In genomic region chr5:53426517-53426839, GRCh38 we compare ENCODE assay signal across 18 cellular contexts. TPM values are rescaled to one million over a fixed set of nuclear protein-coding genes. Genes with fewer than 3 reads are reported as not detected.
"Had no signal": no experiment of that assay in that cellular context is flagged by ENCODE, and none has a peak within 500 bp of the region (broad histone marks: within the 10 kb centered on the region; RNA-seq: fewer than 3 reads in every experiment).

No MANE protein-coding gene starts in this region.

- H3K4me1 Mint-ChIP-seq: activated CD4-positive, alpha-beta memory T cell treated with anti-CD3 and anti-CD28 coated beads, Interleukin-2, amount 10 ng/mL, durations not matched to agents 7 days and 5 days; activated CD8-positive, alpha-beta memory T cell treated with anti-CD3 and anti-CD28 coated beads, Interleukin-2, amount 10 ng/mL, durations not matched to agents 7 days and 5 days; stimulated activated naive B cell treated with anti-CD40 and anti-IgM and Interleukin-4, amounts not matched to agents 10 μg/mL and 1 μg/mL and 100 μg/mL, for 72 hours had no signal

- H3K36me3 ChIP-seq: gastrocnemius medialis, heart left ventricle, left lung, neutrophil, sigmoid colon, spleen, thoracic aorta had no signal

- H3K27ac Mint-ChIP-seq: activated CD4-positive, alpha-beta memory T cell treated with anti-CD3 and anti-CD28 coated beads, Interleukin-2, amount 10 ng/mL, durations not matched to agents 7 days and 5 days; activated CD8-positive, alpha-beta memory T cell treated with anti-CD3 and anti-CD28 coated beads, Interleukin-2, amount 10 ng/mL, durations not matched to agents 7 days and 5 days; activated naive CD4-positive, alpha-beta T cell treated with anti-CD3 and anti-CD28 coated beads for 36 hours; activated T-cell treated with anti-CD3 and anti-CD28 coated beads, Interleukin-2, amount 50 U/mL, for 24 hours; activated T-helper 2 cell treated with anti-CD3 and anti-CD28 coated beads, Interferon-gamma antibody, Interleukin-2, Interleukin-4, amounts not matched to agents 10 μg/mL and 5 μg/mL and 100 μg/mL, durations not matched to agents 14 hours and 24 hours and 36 hours; stimulated activated naive B cell treated with anti-CD40 and anti-IgM and Interleukin-4, amounts not matched to agents 10 μg/mL and 1 μg/mL and 100 μg/mL, for 72 hours had no signal

- ATAC-seq: activated CD8-positive, alpha-beta memory T cell treated with anti-CD3 and anti-CD28 coated beads, Interleukin-2, amount 10 ng/mL, durations not matched to agents 7 days and 5 days; gastrocnemius medialis; heart left ventricle; left lung; stimulated activated naive B cell treated with anti-CD40 and anti-IgM and Interleukin-4, amounts not matched to agents 10 μg/mL and 1 μg/mL and 100 μg/mL, for 72 hours had no signal

- H3K27ac ChIP-seq: gastrocnemius medialis, heart left ventricle, left lung, neutrophil, sigmoid colon, spleen, thoracic aorta had no signal

- H3K36me3 Mint-ChIP-seq: activated CD8-positive, alpha-beta memory T cell treated with anti-CD3 and anti-CD28 coated beads, Interleukin-2, amount 10 ng/mL, durations not matched to agents 7 days and 5 days; brain; stimulated activated naive B cell treated with anti-CD40 and anti-IgM and Interleukin-4, amounts not matched to agents 10 μg/mL and 1 μg/mL and 100 μg/mL, for 72 hours had no signal

- H3K27me3 ChIP-seq: gastrocnemius medialis, heart left ventricle, left lung, neutrophil, sigmoid colon, spleen had no signal

- H3K4me3 Mint-ChIP-seq: activated CD4-positive, alpha-beta memory T cell treated with anti-CD3 and anti-CD28 coated beads, Interleukin-2, amount 10 ng/mL, durations not matched to agents 7 days and 5 days; activated CD8-positive, alpha-beta memory T cell treated with anti-CD3 and anti-CD28 coated beads, Interleukin-2, amount 10 ng/mL, durations not matched to agents 7 days and 5 days; activated naive CD4-positive, alpha-beta T cell treated with anti-CD3 and anti-CD28 coated beads for 36 hours; activated T-cell treated with anti-CD3 and anti-CD28 coated beads, Interleukin-2, amount 50 U/mL, for 24 hours; stimulated activated naive B cell treated with anti-CD40 and anti-IgM and Interleukin-4, amounts not matched to agents 10 μg/mL and 1 μg/mL and 100 μg/mL, for 72 hours had no signal

- FAIRE-seq: colon, kidney had no signal

- H3K4me1 ChIP-seq: gastrocnemius medialis, left lung, sigmoid colon, spleen had no signal

- H3K9me3 Mint-ChIP-seq: activated CD4-positive, alpha-beta memory T cell treated with anti-CD3 and anti-CD28 coated beads, Interleukin-2, amount 10 ng/mL, durations not matched to agents 7 days and 5 days; activated naive CD4-positive, alpha-beta T cell treated with anti-CD3 and anti-CD28 coated beads for 36 hours; activated T-cell treated with anti-CD3 and anti-CD28 coated beads, Interleukin-2, amount 50 U/mL, for 24 hours; activated T-helper 2 cell treated with anti-CD3 and anti-CD28 coated beads, Interferon-gamma antibody, Interleukin-2, Interleukin-4, amounts not matched to agents 10 μg/mL and 5 μg/mL and 100 μg/mL, durations not matched to agents 14 hours and 24 hours and 36 hours; stimulated activated naive B cell treated with anti-CD40 and anti-IgM and Interleukin-4, amounts not matched to agents 10 μg/mL and 1 μg/mL and 100 μg/mL, for 72 hours had no signal

- H3K9me3 ChIP-seq: gastrocnemius medialis, heart left ventricle, left lung, neutrophil, sigmoid colon, spleen, thoracic aorta had no signal

- DNase-seq: activated CD8-positive, alpha-beta memory T cell treated with anti-CD3 and anti-CD28 coated beads, Interleukin-2, amount 10 ng/mL, durations not matched to agents 7 days and 5 days; activated T-cell treated with anti-CD3 and anti-CD28 coated beads, Interleukin-2, amount 50 U/mL, for 24 hours; gastrocnemius medialis; heart left ventricle; kidney; left lung; sigmoid colon; spleen; stimulated activated naive B cell treated with anti-CD40 and anti-IgM and Interleukin-4, amounts not matched to agents 10 μg/mL and 1 μg/mL and 100 μg/mL, for 72 hours; T1000 had no signal

- H3K4me3 ChIP-seq: gastrocnemius medialis, heart left ventricle, left lung, sigmoid colon, spleen, thoracic aorta had no signal

RNA-seq across cellular contexts. Expression of gene FST, which starts 54.0 kb away (rescaled TPM):
- total RNA-seq: activated CD4-positive, alpha-beta memory T cell treated with anti-CD3 and anti-CD28 coated beads, Interleukin-2, amount 10 ng/mL, durations not matched to agents 7 days and 5 days; activated T-helper 2 cell treated with anti-CD3 and anti-CD28 coated beads, Interferon-gamma antibody, Interleukin-2, Interleukin-4, amounts not matched to agents 10 μg/mL and 5 μg/mL and 100 μg/mL, durations not matched to agents 14 hours and 24 hours and 36 hours; T-helper 1 cell treated with Interleukin-12 subunit alpha and Interleukin-12 subunit beta and Interleukin-4 antibody, amounts not matched to agents 30 ng/mL and 1 ng/mL, for 36 hours had no signal
